8 cellular contexts compared by ENCODE assay signal in the genomic region with DNA sequence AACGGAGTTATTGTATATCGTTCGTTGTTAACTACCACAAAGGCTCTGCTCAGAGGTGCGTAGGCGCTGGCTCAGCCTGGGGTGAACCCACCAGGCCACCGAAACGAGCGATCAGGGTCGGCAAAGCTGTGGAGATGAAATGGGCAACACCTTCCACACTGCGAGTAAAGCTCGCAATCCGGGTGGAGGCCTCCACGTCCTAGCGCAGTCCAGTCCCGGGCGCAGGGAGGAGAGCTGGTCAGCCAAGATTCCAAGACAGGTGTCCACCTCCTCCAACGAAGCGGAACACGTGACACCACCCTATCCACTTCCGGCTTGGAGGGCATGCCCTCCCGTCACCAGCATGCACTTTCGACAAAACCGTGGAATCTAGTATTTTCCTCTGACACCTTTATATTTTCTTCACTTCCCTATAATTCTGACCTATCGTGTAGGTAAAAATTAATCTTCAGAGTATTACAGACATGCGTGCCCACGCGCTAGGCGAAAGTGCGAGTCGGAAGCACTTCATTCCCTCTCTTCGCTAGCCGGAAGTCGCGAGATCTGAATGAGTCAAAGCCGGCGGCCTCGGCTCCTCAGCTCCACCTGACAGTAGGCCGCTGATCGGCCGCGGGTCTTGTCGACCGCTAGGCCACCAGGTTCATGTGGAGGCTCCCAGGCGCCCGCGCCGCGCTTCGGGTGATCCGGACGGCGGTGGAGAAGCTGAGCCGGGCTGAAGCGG. TPM values are rescaled to one million over a fixed set of nuclear protein-coding genes. Genes with fewer than 3 reads are reported as not detected.
DNase-seq lines count a peak whose midpoint lies in the region; ATAC-seq and TF ChIP-seq lines count a peak whose summit lies in the region.

Gene PDE12 (plus strand): TSS at position 537 of the 721 bp plus-strand sequence. CDS start 106 bp downstream, at position 643.

- peak; percentile 45 for DNase-seq in DMS 273 treated with DMSO at 0.1 percent for 48 hours (lab: John Stamatoyannopoulos, UW)
- peak; percentile 47 for DNase-seq in HuH-7 (ENCODE audit: low spot score)
- DNase-seq in OCI-M2 (lab: John Stamatoyannopoulos, UW; ENCODE audit: unreplicated experiment): peak; percentile 59
- peak; percentile 72 for DNase-seq in activated T-cell treated with anti-CD3 and anti-CD28 coated beads for 4 hours
- peak; percentile 85 for DNase-seq in epithelial cell of proximal tubule (ENCODE audit: low read depth)
- DNase-seq in mucosa of gallbladder (ENCODE audit: low spot score): peak; percentile 87
- DNase-seq in stimulated activated CD8-positive, alpha-beta memory T cell treated with anti-CD3 and anti-CD28 coated beads, Interleukin-4, amount 100 ng/mL, for 24 hours (ENCODE audit: low read depth): peak; percentile 73

- TF ChIP-seq CTCF in epithelial cell of proximal tubule (conservative IDR thresholded peaks at IDR 0.05; ENCODE audit: low read depth, low read length): no peak

- H3K4me3 ChIP-seq in epithelial cell of proximal tubule (ENCODE audit: low read depth, low read length): peak within 1 kb of the TSS; percentile 76

- peak; percentile 80 for ATAC-seq in GM21515 (IDR thresholded peaks at IDR 0.05; ENCODE audit: unreplicated experiment)

RNA-seq across cellular contexts. Expression of gene PDE12, which starts in this region (rescaled TPM):
- total RNA-seq in epithelial cell of proximal tubule (13.3 and 29.8 TPM in 2 replicates), mucosa of gallbladder (24.3 TPM)

Comparison
In these comparisons a context has a peak if more than half of its experiments do, and no peak if none do; other contexts are left out.
1. Peak in every context shown above with its lines: DNase-seq, ATAC-seq and H3K4me3 ChIP-seq.